ENCODE assay signal across 1 cellular context in genomic region chr1:59743324-59744108, GRCh38.
TF ChIP-seq lines count a peak whose summit lies in the region.

No MANE protein-coding gene starts in this region.

TF ChIP-seq in K562, 482 proteins besides CTCF, POLR2A, EP300 and RAD21 (continued from another document):
- TF ChIP-seq STAT6 (CRISPR knock-in tag; IDR thresholded peaks at IDR 0.05) (no peak), NKRF (IDR thresholded peaks at IDR 0.05; ENCODE audit: borderline replicate concordance) (no peak), SIN3B (IDR thresholded peaks at IDR 0.05; ENCODE audit: low read depth) (no peak), ZNF354B (CRISPR knock-in tag; IDR thresholded peaks at IDR 0.05) (no peak), HINFP (tag; conservative IDR thresholded peaks at IDR 0.05; ENCODE audit: low read depth) (no peak)
